Comparison of ENCODE assay signal across 11 cellular contexts in the genomic region with DNA sequence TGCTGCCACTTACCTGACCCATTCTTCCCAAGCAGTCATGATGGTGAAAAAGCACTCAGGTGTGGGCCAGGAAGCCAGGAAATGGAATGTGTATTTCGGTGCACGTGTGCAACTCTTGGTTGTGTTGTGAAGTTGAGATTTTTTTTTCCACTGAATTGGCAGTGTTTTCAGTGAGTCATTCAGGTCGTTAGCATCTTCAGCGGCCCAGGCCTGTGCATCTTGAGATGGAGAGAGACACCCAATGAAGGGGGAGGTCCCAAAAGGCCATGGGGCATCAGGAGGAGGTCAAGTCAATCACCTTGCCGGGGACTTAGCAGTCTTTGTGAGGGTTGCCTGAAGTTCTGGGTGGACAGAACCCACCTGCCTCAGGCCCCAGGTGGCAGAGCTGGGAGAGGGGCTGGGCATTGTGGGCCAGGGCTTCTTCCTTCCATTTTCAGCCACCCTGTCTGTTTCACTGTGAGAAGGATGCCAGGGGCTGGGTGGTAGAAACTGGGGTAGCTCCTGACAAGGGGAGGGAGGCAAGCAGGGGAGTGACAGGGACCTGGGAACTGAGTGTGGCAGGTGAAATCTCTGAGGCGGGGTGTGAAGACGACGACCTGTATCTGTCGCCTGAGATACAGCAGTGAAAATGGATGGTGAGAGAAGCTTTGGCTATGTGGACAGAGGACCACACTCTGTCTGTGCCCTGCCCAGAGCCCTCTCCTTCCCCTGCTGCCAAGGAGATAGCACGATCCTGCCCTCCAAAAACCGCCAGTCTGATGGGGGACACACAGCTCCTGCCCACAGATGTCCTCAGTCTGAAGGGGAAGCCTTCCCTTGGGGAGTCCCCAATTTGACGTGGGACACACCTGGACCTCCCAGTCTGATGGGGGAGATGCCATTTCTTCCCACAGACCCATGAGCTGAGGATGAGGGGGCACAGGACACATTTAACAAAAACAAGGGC. TPM values are rescaled to one million over a fixed set of nuclear protein-coding genes. Genes with fewer than 3 reads are reported as not detected.
A peak's percentile ranks its signal among the peaks of the same experiment; 100 is the strongest.
DNase-seq lines count a peak whose midpoint lies in the region; ATAC-seq and TF ChIP-seq lines count a peak whose summit lies in the region.
"Had no signal": no experiment of that assay in that cellular context is flagged by ENCODE, and none has a peak within 500 bp of the region (broad histone marks: within the 10 kb centered on the region; RNA-seq: fewer than 3 reads in every experiment).

No MANE protein-coding gene starts in this region.

- peaks cover 66% of the 10 kb centered on the region for H3K4me1 Mint-ChIP-seq in CD8-positive, alpha-beta T cell (ENCODE audit: low read depth)
- peaks cover 60% of the 10 kb centered on the region for H3K4me1 Mint-ChIP-seq in T-helper 1 cell treated with Interleukin-12 subunit alpha and Interleukin-12 subunit beta and Interleukin-4 antibody, amounts not matched to agents 30 μg/mL and 1 μg/mL, for 36 hours (ENCODE audit: low read depth)

- no peaks in the 10 kb centered on the region for H3K36me3 ChIP-seq in CD8-positive, alpha-beta T cell (ENCODE audit: insufficient read depth, low read length)
- H3K36me3 ChIP-seq in osteoblast (ENCODE audit: insufficient read depth, low read length) (no peaks in the 10 kb centered on the region), breast epithelium (peaks cover 5% of the 10 kb centered on the region), prostate gland (peaks cover 0 to 6% of the 10 kb centered on the region in 2 donors)

- no peaks in the 10 kb centered on the region for H3K27me3 ChIP-seq in CD8-positive, alpha-beta T cell (ENCODE audit: insufficient read depth, low read length)
- peaks cover 3% of the 10 kb centered on the region for H3K27me3 ChIP-seq in osteoblast (ENCODE audit: insufficient read depth, low read length)
- no peaks in the 10 kb centered on the region for H3K27me3 ChIP-seq in breast epithelium
- no peaks in the 10 kb centered on the region for H3K27me3 ChIP-seq in prostate gland (replicated peaks; ENCODE audit: insufficient read depth)

- POLR2A ChIA-PET in CD8-positive, alpha-beta T cell (lab: Charles Lee), result interaction anchor here (1.1 to 2.2 kb wide), 4 partner anchors 13 to 57 kb away, joined by 3 to 7 read pairs (median 4); a partner anchor contains a TSS

- CTCF ChIA-PET in CD8-positive, alpha-beta T cell (lab: Charles Lee), result interaction anchor here (0.7 to 2.4 kb wide), 7 partner anchors 8 to 74 kb away, joined by 3 to 8 read pairs (median 5); a partner anchor contains a TSS

- DNase-seq in CD8-positive, alpha-beta T cell, result peak in 2 of 7 experiments; percentile 45 to 55
- peak; percentile 60 for DNase-seq in activated naive CD4-positive, alpha-beta T cell treated with Interleukin-2 at 50 U/mL for 16 hours
- DNase-seq in osteoblast (ENCODE audit: insufficient read length, low spot score, missing footprints), result peak; percentile 63
- no peak for DNase-seq in breast epithelium (ENCODE audit: low spot score in 2 of 2)
- no peak for DNase-seq in prostate gland (ENCODE audit: low spot score)
- no peak for DNase-seq in Ammon's horn (ENCODE audit: low spot score)

- intact Hi-C loops in CD8-positive, alpha-beta T cell (cut with DNase I, micrococcal nuclease), result loop anchor here in 1 of 2 experiments (2.0 kb wide), 1 partner anchor 27 kb away; a partner anchor contains a TSS
- intact Hi-C loops in breast epithelium (cut with DNase I; ENCODE audit: low total_unique reads), result no loop called here
- intact Hi-C loops in prostate gland (cut with DNase I), result no loop called here

- H3K79me2 ChIP-seq in osteoblast (ENCODE audit: insufficient read depth, low read length), result no peaks in the 10 kb centered on the region

- peaks cover 38% of the 10 kb centered on the region for H4K20me1 ChIP-seq in osteoblast (ENCODE audit: insufficient read depth, low read length)

- peak overlapping the region; percentile 32 for H3K4me3 Mint-ChIP-seq in CD8-positive, alpha-beta T cell
- H3K4me3 Mint-ChIP-seq in T-helper 1 cell treated with Interleukin-12 subunit alpha and Interleukin-12 subunit beta and Interleukin-4 antibody, amounts not matched to agents 30 μg/mL and 1 μg/mL, for 36 hours, result peak overlapping the region; percentile 56
- H3K4me3 Mint-ChIP-seq: GM23338 had no signal

- H3K4me2 ChIP-seq in osteoblast (ENCODE audit: insufficient read depth, low read length), result no peak overlapping the region
- H3K4me2 ChIP-seq: GM23338 had no signal

- 71% methylated on average over 12 of the region's 12 CpGs for WGBS in prostate gland

- no peak overlapping the region for H2AFZ ChIP-seq in osteoblast (ENCODE audit: low read length)
- H2AFZ ChIP-seq: GM23338 had no signal

- H3K4me3 ChIP-seq in CD8-positive, alpha-beta T cell (ENCODE audit: low read depth, low read length), result peak overlapping the region; percentile 17
- no peak overlapping the region for H3K4me3 ChIP-seq in osteoblast (ENCODE audit: insufficient read depth, low read length)
- no peak overlapping the region for H3K4me3 ChIP-seq in breast epithelium
- H3K4me3 ChIP-seq in prostate gland, result no peak overlapping the region
- H3K4me3 ChIP-seq: GM23338 had no signal

- H3K27ac ChIP-seq in CD8-positive, alpha-beta T cell (ENCODE audit: low read depth, low read length), result no peak overlapping the region
- H3K27ac ChIP-seq in osteoblast (ENCODE audit: low read depth, low read length), result no peak overlapping the region
- no peak overlapping the region for H3K27ac ChIP-seq in breast epithelium
- no peak overlapping the region for H3K27ac ChIP-seq in prostate gland
- H3K27ac ChIP-seq: C4-2B had no signal

- H3K9me3 Mint-ChIP-seq in CD8-positive, alpha-beta T cell, result no peaks in the 10 kb centered on the region
- H3K9me3 Mint-ChIP-seq in T-helper 1 cell treated with Interleukin-12 subunit alpha and Interleukin-12 subunit beta and Interleukin-4 antibody, amounts not matched to agents 30 μg/mL and 1 μg/mL, for 36 hours, result no peaks in the 10 kb centered on the region
- H3K9me3 Mint-ChIP-seq: GM23338 had no signal

- peaks cover 5% of the 10 kb centered on the region for H3K36me3 Mint-ChIP-seq in CD8-positive, alpha-beta T cell
- peaks cover 3% of the 10 kb centered on the region for H3K36me3 Mint-ChIP-seq in T-helper 1 cell treated with Interleukin-12 subunit alpha and Interleukin-12 subunit beta and Interleukin-4 antibody, amounts not matched to agents 30 μg/mL and 1 μg/mL, for 36 hours (ENCODE audit: low read depth)

- no peak for TF ChIP-seq CTCF in CD8-positive, alpha-beta T cell (IDR thresholded peaks at IDR 0.05)
- TF ChIP-seq CTCF in osteoblast (IDR thresholded peaks at IDR 0.05; ENCODE audit: extremely low read depth, low read depth, low read length) (no peak), breast epithelium (IDR thresholded peaks at IDR 0.05) (no peak), prostate gland (IDR thresholded peaks at IDR 0.05) (no peak)

- H3K27ac Mint-ChIP-seq in CD8-positive, alpha-beta T cell, result peak overlapping the region; percentile 81
- H3K27ac Mint-ChIP-seq in T-helper 1 cell treated with Interleukin-12 subunit alpha and Interleukin-12 subunit beta and Interleukin-4 antibody, amounts not matched to agents 30 μg/mL and 1 μg/mL, for 36 hours, result peak overlapping the region; percentile 91
- H3K27ac Mint-ChIP-seq: GM23338 had no signal

- TF ChIP-seq POLR2A in breast epithelium (IDR thresholded peaks at IDR 0.05), result no peak
- no peak for TF ChIP-seq POLR2A in prostate gland (IDR thresholded peaks at IDR 0.05)

- peaks cover 59% of the 10 kb centered on the region for H3K4me1 ChIP-seq in CD8-positive, alpha-beta T cell (ENCODE audit: insufficient read depth, low read length)
- H3K4me1 ChIP-seq in osteoblast (ENCODE audit: insufficient read depth, low read length) (peaks cover 9% of the 10 kb centered on the region), breast epithelium (no peaks in the 10 kb centered on the region), prostate gland (replicated peaks) (no peaks in the 10 kb centered on the region)

- no peaks in the 10 kb centered on the region for H3K9me3 ChIP-seq in CD8-positive, alpha-beta T cell (ENCODE audit: low read length)
- H3K9me3 ChIP-seq in osteoblast (ENCODE audit: low read depth, low read length) (no peaks in the 10 kb centered on the region), breast epithelium (no peaks in the 10 kb centered on the region), prostate gland (no peaks in the 10 kb centered on the region)

- H3K27me3 Mint-ChIP-seq in CD8-positive, alpha-beta T cell (ENCODE audit: low read depth), result no peaks in the 10 kb centered on the region
- no peaks in the 10 kb centered on the region for H3K27me3 Mint-ChIP-seq in T-helper 1 cell treated with Interleukin-12 subunit alpha and Interleukin-12 subunit beta and Interleukin-4 antibody, amounts not matched to agents 30 μg/mL and 1 μg/mL, for 36 hours (ENCODE audit: low read depth)

- ATAC-seq in CD8-positive, alpha-beta T cell, result peak; percentile 19
- ATAC-seq in HG02852 (IDR thresholded peaks at IDR 0.05; ENCODE audit: unreplicated experiment), result no peak
- ATAC-seq: GM23338 had no signal

RNA-seq across cellular contexts. Expression of a gene that starts 11.8 kb away (rescaled TPM):
- 1 to 10 TPM; 5.2 TPM for total RNA-seq in CD8-positive, alpha-beta T cell
- total RNA-seq in osteoblast (11.8 and 11.9 TPM in 2 replicates), breast epithelium (10 to 100 TPM in 1 of 3 donors, 1 to 10 TPM in 2; 4.5 to 11.5 (median 8.3) TPM), prostate gland (10 to 100 TPM in 1 of 2 donors, 1 to 10 TPM in 1; 9.5 to 15.3 TPM)

RNA-seq across cellular contexts. Expression of a gene that starts 27.2 kb away (rescaled TPM):
- 10 to 100 TPM; 37.0 to 39.1 TPM for total RNA-seq in CD8-positive, alpha-beta T cell
- total RNA-seq in osteoblast (not detected in 2 replicates), breast epithelium (1 to 10 TPM in 2 of 3 donors, under 1 TPM in 1; 0.33 to 1.8 (median 1.0) TPM), prostate gland (under 1 TPM; 0.27 to 0.45 TPM)
- total RNA-seq: chondrocyte, GM23338 had no signal

RNA-seq across cellular contexts. Expression of a gene that starts 56.1 kb away (rescaled TPM):
- 100 to 1,000 TPM; 170 to 173 TPM for total RNA-seq in CD8-positive, alpha-beta T cell
- total RNA-seq in osteoblast (331 and 351 TPM in 2 replicates), breast epithelium (100 to 1,000 TPM; 148 to 238 (median 189) TPM), prostate gland (100 to 1,000 TPM; 148 to 239 TPM)

Comparison
In these comparisons a context has a peak if more than half of its experiments do, and no peak if none do; other contexts are left out.
1. DNase-seq: peak in activated naive CD4-positive, alpha-beta T cell treated with Interleukin-2 at 50 U/mL for 16 hours (single experiment) and osteoblast (single experiment); none in breast epithelium (0 of 2), prostate gland (single experiment) and Ammon's horn (single experiment).
2. RNA of a gene that starts 27.2 kb away (total RNA-seq): 37.0 to 39.1 TPM in CD8-positive, alpha-beta T cell; 0.33 to 1.8 TPM in breast epithelium, 0.27 to 0.45 TPM in prostate gland and not detected in osteoblast; every median in the first group is over 10 times any median in the second.